Comparison of ENCODE assay signal across 30 cellular contexts in the genomic region with DNA sequence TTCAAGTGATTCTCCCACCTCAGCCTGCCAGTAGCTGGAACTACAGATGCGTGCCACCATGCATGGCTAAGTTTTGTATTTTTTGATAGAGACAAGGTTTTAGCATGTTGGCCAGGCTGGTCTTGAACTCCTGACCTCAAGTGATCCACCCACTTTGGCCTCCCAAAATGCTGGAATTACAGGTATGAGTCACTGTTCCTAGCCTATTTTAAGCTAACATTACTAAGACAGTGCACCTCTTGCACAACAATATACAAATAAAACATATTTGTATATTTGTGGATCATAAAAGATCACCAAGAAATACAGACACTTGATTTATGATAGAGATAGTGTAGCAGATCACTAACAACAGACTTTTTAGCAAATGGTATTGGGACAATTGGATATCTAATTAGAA.
DNase-seq lines count a peak whose midpoint lies in the region; ATAC-seq, FAIRE-seq and TF ChIP-seq lines count a peak whose summit lies in the region.
"Had no signal": no experiment of that assay in that cellular context is flagged by ENCODE, and none has a peak within 500 bp of the region (broad histone marks: within the 10 kb centered on the region; RNA-seq: fewer than 3 reads in every experiment).

No MANE protein-coding gene starts in this region.

- intact Hi-C loops in HepG2 (cut with micrococcal nuclease; ENCODE audit: unreplicated experiment) (no loop called here), PC-9 (cut with micrococcal nuclease; ENCODE audit: unreplicated experiment) (no loop called here), ascending aorta (cut with DNase I) (no loop called here)

- CTCF ChIA-PET in HepG2 (lab: Yijun Ruan, JAX; ENCODE audit: low intra/inter-chr PET ratio, low total read pairs) (no interaction called here), PC-9 (lab: Charles Lee) (no interaction called here)

- TF ChIP-seq RAD21 in liver (IDR thresholded peaks at IDR 0.05) (no peak), HepG2 (CRISPR knock-in tag; IDR thresholded peaks at IDR 0.05) (no peak)

- peaks cover 18% of the 10 kb centered on the region for H3F3A ChIP-seq in PC-9 (ENCODE audit: insufficient read depth, low read depth)

- TF ChIP-seq EP300 in HepG2 (IDR thresholded peaks at IDR 0.05; ENCODE audit: low read depth in 2 of 2, low read length in 2 of 2) (no peak), HepG2 (CRISPR knock-in tag; IDR thresholded peaks at IDR 0.05; ENCODE audit: borderline replicate concordance) (no peak)

- in situ Hi-C loops in HepG2 (cut with HindIII; ENCODE audit: extremely low pct_ligation_motif_present, low pct_unique_long_range_greater_than_20kb), result no loop called here

- H3K27me3 ChIP-seq in liver (ENCODE audit: control insufficient read depth in 4 of 4, insufficient read depth in 4 of 4, low read length in 3 of 4) (no peaks in the 10 kb centered on the region), HepG2 (ENCODE audit: control insufficient read depth in 1 of 2, insufficient read depth in 2 of 2, low read length in 2 of 2) (no peaks in the 10 kb centered on the region), PC-9 (ENCODE audit: insufficient read depth, low read depth) (no peaks in the 10 kb centered on the region), ascending aorta (no peaks in the 10 kb centered on the region)
- H3K27me3 ChIP-seq: stomach, tibial artery had no signal

- POLR2A ChIA-PET in HepG2 (lab: Yijun Ruan, JAX), result no interaction called here
- POLR2A ChIA-PET in PC-9 (lab: Charles Lee; ENCODE audit: unreplicated experiment), result no interaction called here

- H3K27ac ChIP-seq in liver (ENCODE audit: low read depth in 1 of 2, low read length in 2 of 2), result no peak overlapping the region
- H3K27ac ChIP-seq in HepG2 (ENCODE audit: extremely low read length, insufficient read depth, low read length), result no peak overlapping the region
- H3K27ac ChIP-seq in PC-9, result no peak overlapping the region
- no peak overlapping the region for H3K27ac ChIP-seq in ascending aorta
- H3K27ac ChIP-seq: epithelial cell of prostate, stomach, tibial artery, WERI-Rb-1 had no signal

- peaks cover 0 to 3% (median 0%) of the 10 kb centered on the region in 4 donors for H3K4me1 ChIP-seq in liver (ENCODE audit: control insufficient read depth in 4 of 4, insufficient read depth in 4 of 4, low read length in 3 of 4)
- H3K4me1 ChIP-seq in HepG2 (ENCODE audit: insufficient read depth, low read length), result no peaks in the 10 kb centered on the region
- peaks cover 38% of the 10 kb centered on the region for H3K4me1 ChIP-seq in PC-9 (replicated peaks; ENCODE audit: insufficient read depth)
- H3K4me1 ChIP-seq in ascending aorta, result no peaks in the 10 kb centered on the region
- H3K4me1 ChIP-seq: stomach, tibial artery had no signal

- whole genome bisulfite sequencing in liver, result 92% methylated on average over 1 of the region's 1 CpG
- 23% methylated on average over 1 of the region's 1 CpG for WGBS in HepG2 (ENCODE audit: low lambda C conversion rate)

- H2AFZ ChIP-seq in HepG2 (ENCODE audit: low read length), result no peak overlapping the region
- no peak overlapping the region for H2AFZ ChIP-seq in PC-9

- H3K4me2 ChIP-seq in HepG2 (ENCODE audit: low read depth, low read length) (no peak overlapping the region), PC-9 (peak overlapping the region; percentile 12; the same call in 1 of the 2 replicates)

- no peak for ATAC-seq in HepG2
- ATAC-seq in GM21576 (IDR thresholded peaks at IDR 0.05; ENCODE audit: unreplicated experiment), result no peak
- no peak for ATAC-seq in GM18870 (IDR thresholded peaks at IDR 0.05; ENCODE audit: unreplicated experiment)
- ATAC-seq: naive thymus-derived CD8-positive, alpha-beta T cell; Panc1 had no signal

- H3K79me2 ChIP-seq in HepG2 (ENCODE audit: insufficient read depth, low read length) (no peaks in the 10 kb centered on the region), PC-9 (ENCODE audit: low read depth) (no peaks in the 10 kb centered on the region)

- H4K20me1 ChIP-seq in HepG2 (ENCODE audit: insufficient read depth, low read length), result no peaks in the 10 kb centered on the region
- H4K20me1 ChIP-seq in PC-9 (ENCODE audit: insufficient read depth), result no peaks in the 10 kb centered on the region

- BruUV-seq in HepG2 (replicated peaks; lab: Mats Ljungman, UMichigan) (no TSS peak), PC-9 (replicated peaks; lab: Mats Ljungman, UMichigan) (no TSS peak)

- H3K36me3 ChIP-seq in liver (ENCODE audit: control insufficient read depth in 4 of 4, insufficient read depth in 3 of 4, low read depth in 1 of 4, low read length in 3 of 4) (no peaks in the 10 kb centered on the region), HepG2 (replicated peaks in 1 of 2; ENCODE audit: control insufficient read depth in 1 of 2, insufficient read depth in 2 of 2, low read length in 2 of 2) (no peaks in the 10 kb centered on the region), PC-9 (ENCODE audit: low read depth) (no peaks in the 10 kb centered on the region), ascending aorta (no peaks in the 10 kb centered on the region)
- H3K36me3 ChIP-seq: stomach, tibial artery, WERI-Rb-1 had no signal

- no peak for FAIRE-seq in HepG2 (lab: Jason Lieb, UNC)
- no peak for FAIRE-seq in urothelium cell line (lab: Jason Lieb, UNC)
- FAIRE-seq: keratinocyte had no signal

- no peak for TF ChIP-seq POLR2A in HepG2 (IDR thresholded peaks at IDR 0.05; ENCODE audit: insufficient read depth in 1 of 2, low read depth in 2 of 2, low read length in 2 of 2)

- no peaks in the 10 kb centered on the region for H3K9me2 ChIP-seq in PC-9 (ENCODE audit: insufficient read depth)

- TF ChIP-seq CTCF in liver (IDR thresholded peaks at IDR 0.05; ENCODE audit: low read depth, low read length, missing input control), result no peak
- TF ChIP-seq CTCF in HepG2 (CRISPR knock-in tag; IDR thresholded peaks at IDR 0.05), result no peak
- TF ChIP-seq CTCF in PC-9 (conservative IDR thresholded peaks at IDR 0.05), result no peak
- no peak for TF ChIP-seq CTCF in fibroblast of mammary gland (conservative IDR thresholded peaks at IDR 0.05; ENCODE audit: control insufficient read depth, insufficient read depth, low read depth, low read length)
- no peak for TF ChIP-seq CTCF in ascending aorta (IDR thresholded peaks at IDR 0.05)

- H3K4me3 ChIP-seq in liver (ENCODE audit: low read depth in 1 of 3, low read length in 3 of 3) (no peak overlapping the region), HepG2 (replicated peaks in 1 of 3; ENCODE audit: insufficient read depth in 1 of 3, low read depth in 2 of 3, low read length in 3 of 3) (no peak overlapping the region), PC-9 (no peak overlapping the region), fibroblast of mammary gland (ENCODE audit: control insufficient read depth, low read depth, low read length) (no peak overlapping the region), ascending aorta (no peak overlapping the region)
- H3K4me3 ChIP-seq: stomach, tibial artery had no signal

- H3K9me3 ChIP-seq in liver (ENCODE audit: control insufficient read depth in 4 of 4, low read length in 3 of 4) (no peaks in the 10 kb centered on the region), HepG2 (ENCODE audit: low read length) (no peaks in the 10 kb centered on the region), PC-9 (ENCODE audit: insufficient read depth, low read depth) (peaks cover 5% of the 10 kb centered on the region; the same call in 1 of the 2 replicates), ascending aorta (no peaks in the 10 kb centered on the region)
- H3K9me3 ChIP-seq: stomach, tibial artery had no signal

- DNase-seq in HepG2 (ENCODE audit: low spot score) (no peak), PC-9 (peak in 1 of 2 experiments; percentile 69), fibroblast of mammary gland (ENCODE audit: low read depth) (peak; percentile 60), ascending aorta (ENCODE audit: low spot score in 2 of 2) (no peak), urothelium cell line (ENCODE audit: low spot score) (no peak)
- DNase-seq: activated CD4-positive, alpha-beta T cell treated with anti-CD3 and anti-CD28 coated beads, Interleukin-2, amount 10 ng/mL, durations not matched to agents 24 days and 14 days; activated gamma-delta T cell; activated naive CD8-positive, alpha-beta T cell treated with anti-CD3 and anti-CD28 coated beads, Interleukin-2, amount 10 ng/mL, durations not matched to agents 7 days and 5 days; activated T-cell treated with anti-CD3 and anti-CD28 coated beads, Interleukin-2, amount 50 U/mL, for 1 hour; CD8-positive, alpha-beta memory T cell; DMS 273 treated with DMSO at 0.1 percent for 48 hours; H7; KBM-7; naive thymus-derived CD8-positive, alpha-beta T cell; NCI-H1092 treated with DMSO at 0.1 percent for 48 hours; NCI-H187; NCI-H2171; NCI-H524 treated with DMSO at 0.1 percent for 48 hours; nucleus accumbens; SHP77 treated with DMSO at 0.1 percent for 48 hours; stomach; T-helper 9 cell; tibial artery; WERI-Rb-1 had no signal

- H3K9ac ChIP-seq in liver (ENCODE audit: low read depth in 1 of 2, low read length in 2 of 2), result no peak overlapping the region
- H3K9ac ChIP-seq in HepG2 (ENCODE audit: insufficient read depth, low read depth, low read length), result no peak overlapping the region

TF ChIP-seq in liver, 16 proteins besides CTCF, POLR2A, EP300 and RAD21 (continues in another document):
- TF ChIP-seq HNF4A (conservative IDR thresholded peaks at IDR 0.05) (no peak), JUND (IDR thresholded peaks at IDR 0.05) (peak; percentile 12 to 32), FOXA2 (IDR thresholded peaks at IDR 0.05) (no peak), HNF4G (IDR thresholded peaks at IDR 0.05) (no peak)

TF ChIP-seq in HepG2, 621 proteins besides CTCF, POLR2A, EP300 and RAD21 (continues in another document):
- TF ChIP-seq ZNF891 (CRISPR knock-in tag; IDR thresholded peaks at IDR 0.05) (no peak), BRD4 (CRISPR knock-in tag; IDR thresholded peaks at IDR 0.05) (no peak), BHLHE40 (IDR thresholded peaks at IDR 0.05; ENCODE audit: low read length) (no peak), SRSF9 (IDR thresholded peaks at IDR 0.05; ENCODE audit: borderline replicate concordance, insufficient read depth, low read depth, low read length, poor library complexity, severe bottlenecking) (no peak), ZNF256 (CRISPR knock-in tag; conservative IDR thresholded peaks at IDR 0.05) (no peak)
